In the genomic region with DNA sequence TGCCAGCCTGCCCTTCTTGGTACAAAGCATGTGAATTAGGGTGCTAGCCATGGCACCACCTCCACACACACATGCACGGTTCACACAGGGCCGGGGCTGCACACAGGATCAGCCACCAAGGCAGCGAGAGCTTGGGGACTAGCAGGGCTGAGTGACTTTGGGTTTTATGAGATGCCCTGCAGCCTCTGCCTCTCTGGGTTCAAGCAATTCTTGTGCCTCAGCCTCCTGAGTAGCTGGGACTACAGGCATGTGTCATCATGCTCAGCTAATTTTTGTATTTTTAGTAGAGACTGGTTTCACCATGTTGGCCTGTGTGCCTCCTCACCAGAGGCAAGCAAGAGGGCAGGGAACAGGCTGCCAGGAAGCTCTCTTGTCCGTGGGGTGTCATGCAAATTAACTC, we compare ENCODE assay signal across 12 cellular contexts. TPM values are rescaled to one million over a fixed set of nuclear protein-coding genes. Genes with fewer than 3 reads are reported as not detected.
DNase-seq lines count a peak whose midpoint lies in the region; ATAC-seq and TF ChIP-seq lines count a peak whose summit lies in the region.
"Not testable (repeated sequence)": the region's sequence is repeated elsewhere in the genome, so short reads cannot be mapped to it uniquely, and the experiment has no call there.
"Had no signal": no experiment of that assay in that cellular context is flagged by ENCODE, and none has a peak within 500 bp of the region (broad histone marks: within the 10 kb centered on the region; RNA-seq: fewer than 3 reads in every experiment).

No MANE protein-coding gene starts in this region.

- H3K4me1 Mint-ChIP-seq in CD8-positive, alpha-beta T cell (ENCODE audit: low read depth), result peaks cover 53% of the 10 kb centered on the region
- H3K4me1 Mint-ChIP-seq in T-cell, result peaks cover 27 to 55% (median 42%) of the 10 kb centered on the region in 3 donors
- H3K4me1 Mint-ChIP-seq in activated CD8-positive, alpha-beta T cell treated with anti-CD3 and anti-CD28 coated beads, Interleukin-2, amount 10 ng/mL, durations not matched to agents 7 days and 5 days (ENCODE audit: low read depth), result peaks cover 53% of the 10 kb centered on the region
- peaks cover 31% of the 10 kb centered on the region for H3K4me1 Mint-ChIP-seq in activated naive CD8-positive, alpha-beta T cell treated with anti-CD3 and anti-CD28 coated beads, Interleukin-2, amount 10 ng/mL, durations not matched to agents 7 days and 5 days
- H3K4me1 Mint-ChIP-seq in immature natural killer cell, result peaks cover 81 to 85% of the 10 kb centered on the region in 2 donors

- not testable (repeated sequence) for H4K20me1 ChIP-seq in Loucy (ENCODE audit: insufficient read depth, low read length, poor library complexity, severe bottlenecking)

- TF ChIP-seq CTCF in CD8-positive, alpha-beta T cell (IDR thresholded peaks at IDR 0.05); Loucy (conservative IDR thresholded peaks at IDR 0.05; ENCODE audit: low read length): not testable (repeated sequence)

- H3F3A ChIP-seq in Loucy (ENCODE audit: low read depth), result not testable (repeated sequence)

- H3K36me3 ChIP-seq in CD8-positive, alpha-beta T cell (ENCODE audit: insufficient read depth, low read length); Loucy (ENCODE audit: insufficient read depth, low read length): not testable (repeated sequence)

- not testable (repeated sequence) for H3K79me2 ChIP-seq in Loucy (ENCODE audit: insufficient read depth, low read length)

- not testable (repeated sequence) for H3K9me3 ChIP-seq in CD8-positive, alpha-beta T cell (ENCODE audit: low read length); Loucy (ENCODE audit: insufficient read depth, low read depth, low read length)

- peaks cover 52% of the 10 kb centered on the region for H3K4me1 ChIP-seq in CD8-positive, alpha-beta T cell (ENCODE audit: insufficient read depth, low read length)
- H3K4me1 ChIP-seq in Loucy (ENCODE audit: insufficient read depth, low read length, poor library complexity, severe bottlenecking), result peaks cover 46% of the 10 kb centered on the region

- not testable (repeated sequence) for H3K27me3 Mint-ChIP-seq in CD8-positive, alpha-beta T cell (ENCODE audit: low read depth); T-cell; activated CD8-positive, alpha-beta T cell treated with anti-CD3 and anti-CD28 coated beads, Interleukin-2, amount 10 ng/mL, durations not matched to agents 7 days and 5 days (ENCODE audit: low read depth); activated naive CD8-positive, alpha-beta T cell treated with anti-CD3 and anti-CD28 coated beads, Interleukin-2, amount 10 ng/mL, durations not matched to agents 7 days and 5 days
- H3K27me3 Mint-ChIP-seq in immature natural killer cell (ENCODE audit: low read depth in 3 of 3), result peaks cover 16 to 24% (median 24%) of the 10 kb centered on the region in 3 donors

- not testable (repeated sequence) for H3K9me3 Mint-ChIP-seq in CD8-positive, alpha-beta T cell; T-cell; activated CD8-positive, alpha-beta T cell treated with anti-CD3 and anti-CD28 coated beads, Interleukin-2, amount 10 ng/mL, durations not matched to agents 7 days and 5 days (ENCODE audit: insufficient read depth); activated naive CD8-positive, alpha-beta T cell treated with anti-CD3 and anti-CD28 coated beads, Interleukin-2, amount 10 ng/mL, durations not matched to agents 7 days and 5 days; immature natural killer cell

- H3K36me3 Mint-ChIP-seq in CD8-positive, alpha-beta T cell; T-cell; activated CD8-positive, alpha-beta T cell treated with anti-CD3 and anti-CD28 coated beads, Interleukin-2, amount 10 ng/mL, durations not matched to agents 7 days and 5 days (ENCODE audit: low read depth); activated naive CD8-positive, alpha-beta T cell treated with anti-CD3 and anti-CD28 coated beads, Interleukin-2, amount 10 ng/mL, durations not matched to agents 7 days and 5 days; immature natural killer cell: not testable (repeated sequence)

- intact Hi-C loops in CD8-positive, alpha-beta T cell (cut with DNase I, micrococcal nuclease), result not testable (repeated sequence)

- not testable (repeated sequence) for H3K27ac Mint-ChIP-seq in CD8-positive, alpha-beta T cell
- H3K27ac Mint-ChIP-seq in T-cell (peak overlapping the region; percentile 96 to 98), immature natural killer cell (peak overlapping the region; percentile 98 to 100 (median 99))
- peak overlapping the region; percentile 98 for H3K27ac Mint-ChIP-seq in activated CD8-positive, alpha-beta T cell treated with anti-CD3 and anti-CD28 coated beads, Interleukin-2, amount 10 ng/mL, durations not matched to agents 7 days and 5 days
- peak overlapping the region; percentile 97 for H3K27ac Mint-ChIP-seq in activated naive CD8-positive, alpha-beta T cell treated with anti-CD3 and anti-CD28 coated beads, Interleukin-2, amount 10 ng/mL, durations not matched to agents 7 days and 5 days

- not testable (repeated sequence) for H3K27me3 ChIP-seq in CD8-positive, alpha-beta T cell (ENCODE audit: insufficient read depth, low read length); Loucy (ENCODE audit: insufficient read depth, low read length, poor library complexity, severe bottlenecking)

- not testable (repeated sequence) for H3K4me3 ChIP-seq in CD8-positive, alpha-beta T cell (ENCODE audit: low read depth, low read length); Loucy (ENCODE audit: low read length, poor library complexity, severe bottlenecking); skin epidermis

- H3K9ac ChIP-seq in Loucy (ENCODE audit: low read depth, low read length, poor library complexity, severe bottlenecking), result peak overlapping the region; percentile 64

- H3K4me2 ChIP-seq in Loucy (ENCODE audit: low read depth, low read length, poor library complexity, severe bottlenecking), result peak overlapping the region; percentile 78

- not testable (repeated sequence) for ATAC-seq in CD8-positive, alpha-beta T cell; T-cell (replicated peaks in 1 of 4); activated CD8-positive, alpha-beta T cell treated with anti-CD3 and anti-CD28 coated beads, Interleukin-2, amount 10 ng/mL, durations not matched to agents 7 days and 5 days; activated naive CD8-positive, alpha-beta T cell treated with anti-CD3 and anti-CD28 coated beads, Interleukin-2, amount 10 ng/mL, durations not matched to agents 7 days and 5 days (ENCODE audit: low read depth)

- POLR2A ChIA-PET in CD8-positive, alpha-beta T cell (lab: Charles Lee), result interaction anchor here (0.6 to 2.0 kb wide), 3 partner anchors 14 to 66 kb away, joined by 3 to 5 read pairs (median 5); no protein-coding TSS in a partner anchor
- POLR2A ChIA-PET in T-cell (lab: Charles Lee), result not testable (repeated sequence)
- POLR2A ChIA-PET in activated CD8-positive, alpha-beta T cell treated with anti-CD3 and anti-CD28 coated beads, Interleukin-2, amount 10 ng/mL, durations not matched to agents 7 days and 5 days (lab: Charles Lee), result interaction anchor here (0.5 to 1.5 kb wide), 2 partner anchors 43 to 92 kb away, joined by 3 read pairs; partner anchors contain the start of gene BCR
- POLR2A ChIA-PET in activated naive CD8-positive, alpha-beta T cell treated with anti-CD3 and anti-CD28 coated beads, Interleukin-2, amount 10 ng/mL, durations not matched to agents 7 days and 5 days (lab: Charles Lee), result interaction anchor here (1.1 to 2.2 kb wide), 2 partner anchors 16 to 44 kb away, joined by 3 to 13 read pairs; partner anchors contain the start of gene BCR

- not testable (repeated sequence) for H3K9me2 ChIP-seq in Loucy (replicated peaks; ENCODE audit: low read depth, low read length)

- H2AFZ ChIP-seq in Loucy (ENCODE audit: low read length), result not testable (repeated sequence)

- peak overlapping the region; percentile 55 for H3K27ac ChIP-seq in CD8-positive, alpha-beta T cell (ENCODE audit: low read depth, low read length)
- peak overlapping the region in 11 of 21 experiments; percentile 5 to 87 (median 73) for H3K27ac ChIP-seq in skin epidermis

- DNase-seq in CD8-positive, alpha-beta T cell; T-cell; activated CD8-positive, alpha-beta T cell treated with anti-CD3 and anti-CD28 coated beads, Interleukin-2, amount 10 ng/mL, durations not matched to agents 7 days and 5 days; activated naive CD8-positive, alpha-beta T cell treated with anti-CD3 and anti-CD28 coated beads, Interleukin-2, amount 10 ng/mL, durations not matched to agents 7 days and 5 days: not testable (repeated sequence)
- DNase-seq in immature natural killer cell, result peak in 2 of 3 donors; percentile 21

- H3K4me3 Mint-ChIP-seq in CD8-positive, alpha-beta T cell; T-cell; activated CD8-positive, alpha-beta T cell treated with anti-CD3 and anti-CD28 coated beads, Interleukin-2, amount 10 ng/mL, durations not matched to agents 7 days and 5 days; activated naive CD8-positive, alpha-beta T cell treated with anti-CD3 and anti-CD28 coated beads, Interleukin-2, amount 10 ng/mL, durations not matched to agents 7 days and 5 days: not testable (repeated sequence)
- H3K4me3 Mint-ChIP-seq in immature natural killer cell, result peak overlapping the region; percentile 82 to 86 (median 83)

- CTCF ChIA-PET in CD8-positive, alpha-beta T cell (lab: Charles Lee), result interaction anchor here (0.6 to 2.8 kb wide), 8 partner anchors 10 to 350 kb away, joined by 3 to 25 read pairs (median 8); no protein-coding TSS in a partner anchor
- CTCF ChIA-PET in T-cell (lab: Charles Lee), result interaction anchor here in 1 of 2 donors (1.0 to 1.4 kb wide), 2 partner anchors 36 to 106 kb away, joined by 3 to 4 read pairs; no protein-coding TSS in a partner anchor
- CTCF ChIA-PET in activated CD8-positive, alpha-beta T cell treated with anti-CD3 and anti-CD28 coated beads, Interleukin-2, amount 10 ng/mL, durations not matched to agents 7 days and 5 days (lab: Charles Lee), result interaction anchor here (0.7 to 2.2 kb wide), 9 partner anchors 9 to 288 kb away, joined by 3 to 16 read pairs (median 7); no protein-coding TSS in a partner anchor

RNA-seq across cellular contexts. Expression of gene RSPH14, which starts 4.8 kb away (rescaled TPM):
- total RNA-seq in CD8-positive, alpha-beta T cell, result under 1 TPM in 1 of 2 experiments, not detected in 1; 0.71 TPM
- total RNA-seq in T-cell, result under 1 TPM in 1 of 5 donors, not detected in 4; 0.83 TPM
- under 1 TPM; 0.21 to 0.31 TPM for total RNA-seq in activated CD8-positive, alpha-beta T cell treated with anti-CD3 and anti-CD28 coated beads, Interleukin-2, amount 10 ng/mL, durations not matched to agents 7 days and 5 days
- total RNA-seq in activated naive CD8-positive, alpha-beta T cell treated with anti-CD3 and anti-CD28 coated beads, Interleukin-2, amount 10 ng/mL, durations not matched to agents 7 days and 5 days, result under 1 TPM; 0.50 to 0.94 TPM
- under 1 TPM in 2 of 3 donors, not detected in 1; 0.26 to 0.66 TPM for polyA plus RNA-seq in immature natural killer cell
- total RNA-seq: H4, HFFc6, HT1080, M059J, Right ventricle myocardium inferior had no signal

RNA-seq across cellular contexts. Expression of gene RAB36, which starts 8.3 kb away (rescaled TPM):
- total RNA-seq in CD8-positive, alpha-beta T cell, result under 1 TPM; 0.52 to 0.64 TPM
- 1 to 10 TPM in 1 of 5 donors, under 1 TPM in 4; 0.18 to 1.8 (median 0.47) TPM for total RNA-seq in T-cell
- total RNA-seq in activated CD8-positive, alpha-beta T cell treated with anti-CD3 and anti-CD28 coated beads, Interleukin-2, amount 10 ng/mL, durations not matched to agents 7 days and 5 days, result 1 to 10 TPM in 1 of 2 experiments, under 1 TPM in 1; 0.79 to 1.0 TPM
- 1 to 10 TPM in 1 of 2 experiments, under 1 TPM in 1; 0.68 to 1.3 TPM for total RNA-seq in activated naive CD8-positive, alpha-beta T cell treated with anti-CD3 and anti-CD28 coated beads, Interleukin-2, amount 10 ng/mL, durations not matched to agents 7 days and 5 days
- polyA plus RNA-seq in immature natural killer cell, result 1 to 10 TPM in 2 of 3 donors, not detected in 1; 1.8 to 3.7 TPM

RNA-seq across cellular contexts. Expression of gene BCR, which starts 43.3 kb away (rescaled TPM):
- total RNA-seq in CD8-positive, alpha-beta T cell, result 10 to 100 TPM; 72.1 to 78.5 TPM
- 100 to 1,000 TPM in 1 of 5 donors, 10 to 100 TPM in 4; 74.6 to 103 (median 85.5) TPM for total RNA-seq in T-cell
- total RNA-seq in activated CD8-positive, alpha-beta T cell treated with anti-CD3 and anti-CD28 coated beads, Interleukin-2, amount 10 ng/mL, durations not matched to agents 7 days and 5 days, result 10 to 100 TPM; 31.1 to 31.9 TPM
- total RNA-seq in activated naive CD8-positive, alpha-beta T cell treated with anti-CD3 and anti-CD28 coated beads, Interleukin-2, amount 10 ng/mL, durations not matched to agents 7 days and 5 days, result 10 to 100 TPM; 36.2 to 39.2 TPM
- 10 to 100 TPM in 1 of 3 donors, 1 to 10 TPM in 2; 4.1 to 12.5 (median 5.6) TPM for polyA plus RNA-seq in immature natural killer cell
